Comparison of ENCODE assay signal across 8 cellular contexts in the genomic region with DNA sequence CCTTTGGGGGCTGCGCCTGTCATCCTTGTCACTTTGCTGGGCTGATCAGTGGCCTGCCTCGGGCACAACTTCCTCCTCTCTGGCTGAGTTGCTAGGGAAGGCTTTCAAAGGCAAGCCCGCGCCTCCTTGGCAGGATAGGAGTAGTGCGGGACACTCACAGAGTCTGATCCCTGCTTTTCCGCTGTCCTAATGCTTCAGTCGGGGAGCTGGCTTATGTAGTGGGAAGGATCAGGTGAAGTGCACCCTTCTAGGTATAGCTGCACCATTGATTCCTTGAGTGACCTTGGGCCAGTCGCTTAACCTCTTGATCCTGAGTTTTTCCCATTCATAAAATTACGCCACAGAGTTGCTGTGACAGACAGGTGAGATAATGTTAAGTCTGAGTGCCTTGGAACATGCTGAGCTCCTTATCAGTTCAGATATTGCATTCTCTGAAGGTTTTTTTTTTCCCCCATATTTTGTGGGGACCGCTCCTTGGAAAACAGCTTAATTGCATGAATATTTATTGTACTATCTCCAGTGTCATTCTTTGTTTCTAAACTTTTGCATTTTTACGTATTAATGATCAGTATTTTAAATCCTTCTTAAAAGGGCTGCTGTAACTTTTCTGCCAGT. TPM values are rescaled to one million over a fixed set of nuclear protein-coding genes. Genes with fewer than 3 reads are reported as not detected.
A peak's percentile ranks its signal among the peaks of the same experiment; 100 is the strongest.
DNase-seq lines count a peak whose midpoint lies in the region; ATAC-seq and TF ChIP-seq lines count a peak whose summit lies in the region.

No MANE protein-coding gene starts in this region.

- H3K4me2 ChIP-seq in SK-N-SH: peak overlapping the region; percentile 93

- H4K20me1 ChIP-seq in SK-N-SH (ENCODE audit: insufficient read depth): peaks cover 50% of the 10 kb centered on the region

- TF ChIP-seq RAD21 in SK-N-SH (IDR thresholded peaks at IDR 0.05; ENCODE audit: low read length): no peak

- H3K27me3 Mint-ChIP-seq in activated CD4-positive, alpha-beta T cell treated with anti-CD3 and anti-CD28 coated beads, Interleukin-2, amount 10 ng/mL, durations not matched to agents 7 days and 5 days: no peaks in the 10 kb centered on the region
- H3K27me3 Mint-ChIP-seq in endothelial cell (ENCODE audit: unreplicated experiment) (no peaks in the 10 kb centered on the region), naive B cell (no peaks in the 10 kb centered on the region)

- peak overlapping the region; percentile 95 for H3K27ac Mint-ChIP-seq in activated CD4-positive, alpha-beta T cell treated with anti-CD3 and anti-CD28 coated beads, Interleukin-2, amount 10 ng/mL, durations not matched to agents 7 days and 5 days
- H3K27ac Mint-ChIP-seq in endothelial cell (ENCODE audit: unreplicated experiment) (peak overlapping the region; percentile 84), naive B cell (peak overlapping the region; percentile 92 to 97 (median 95))

- H3K9me2 ChIP-seq in SK-N-SH: no peaks in the 10 kb centered on the region

- H3K9me3 ChIP-seq in SK-N-SH: no peaks in the 10 kb centered on the region

- H3K36me3 Mint-ChIP-seq in activated CD4-positive, alpha-beta T cell treated with anti-CD3 and anti-CD28 coated beads, Interleukin-2, amount 10 ng/mL, durations not matched to agents 7 days and 5 days (ENCODE audit: low read depth): peaks cover 20% of the 10 kb centered on the region
- H3K36me3 Mint-ChIP-seq in endothelial cell (ENCODE audit: low read depth, unreplicated experiment) (no peaks in the 10 kb centered on the region), naive B cell (no peaks in the 10 kb centered on the region)

- POLR2A ChIA-PET in activated CD4-positive, alpha-beta T cell treated with anti-CD3 and anti-CD28 coated beads, Interleukin-2, amount 10 ng/mL, durations not matched to agents 7 days and 5 days (lab: Charles Lee): interaction anchor here (0.7 kb wide), 1 partner anchor 23 kb away, joined by 4 read pairs; no protein-coding TSS in a partner anchor
- POLR2A ChIA-PET in SK-N-SH (lab: Yijun Ruan, JAX): interaction anchor here (0.7 to 3.0 kb wide), 6 partner anchors 21 to 191 kb away, joined by 3 to 27 read pairs (median 6); a partner anchor contains a TSS

- WGBS in SK-N-SH (ENCODE audit: low lambda C conversion rate): 3% methylated on average over 11 of the region's 11 CpGs

- H3K4me3 Mint-ChIP-seq in activated CD4-positive, alpha-beta T cell treated with anti-CD3 and anti-CD28 coated beads, Interleukin-2, amount 10 ng/mL, durations not matched to agents 7 days and 5 days: peak overlapping the region; percentile 92
- H3K4me3 Mint-ChIP-seq in endothelial cell (ENCODE audit: unreplicated experiment) (peak overlapping the region; percentile 96), naive B cell (peak overlapping the region; percentile 93 to 99 (median 97))

- H3K4me3 ChIP-seq in SK-N-SH (ENCODE audit: low read depth in 2 of 2, low read length in 1 of 2): peak overlapping the region; percentile 77 to 79

- DNase-seq in activated CD4-positive, alpha-beta T cell treated with anti-CD3 and anti-CD28 coated beads, Interleukin-2, amount 10 ng/mL, durations not matched to agents 7 days and 5 days: no peak
- DNase-seq in activated CD4-positive, alpha-beta T cell treated with anti-CD3 and anti-CD28 coated beads for 1 hour: no peak
- DNase-seq in SK-N-SH (no peak), endothelial cell (ENCODE audit: low spot score) (no peak), naive B cell (no peak), superior temporal gyrus (ENCODE audit: extremely low spot score) (no peak)
- DNase-seq in NK-92 treated with Interleukin-12 subunit alpha and Interleukin-12 subunit beta, amount 100 ng/mL, for 24 hours (lab: John Stamatoyannopoulos, UW): no peak

- H3K27me3 ChIP-seq in SK-N-SH (ENCODE audit: insufficient read depth): no peaks in the 10 kb centered on the region

- peaks cover 60% of the 10 kb centered on the region for H3K79me2 ChIP-seq in SK-N-SH (ENCODE audit: insufficient read depth)

- ATAC-seq in HG03135 (IDR thresholded peaks at IDR 0.05; ENCODE audit: unreplicated experiment) (peak; percentile 3), naive B cell (ENCODE audit: low read depth in 2 of 2) (no peak)

- TF ChIP-seq EP300 in SK-N-SH (IDR thresholded peaks at IDR 0.05; ENCODE audit: borderline replicate concordance in 1 of 2, low read depth in 1 of 2, low read length in 1 of 2): no peak

- peaks cover 0 to 4% of the 10 kb centered on the region in 2 experiments; a peak in 1 of 4 replicates for H3K4me1 ChIP-seq in SK-N-SH (ENCODE audit: control insufficient read depth in 1 of 2, insufficient read depth in 2 of 2, low read depth in 1 of 2, low read length in 1 of 2)

- TF ChIP-seq CTCF in SK-N-SH (IDR thresholded peaks at IDR 0.05): peak; percentile 4; the same call in 1 of the 2 replicates
- TF ChIP-seq CTCF in endothelial cell (IDR thresholded peaks at IDR 0.05; ENCODE audit: unreplicated experiment): no peak

- CTCF ChIA-PET in activated CD4-positive, alpha-beta T cell treated with anti-CD3 and anti-CD28 coated beads, Interleukin-2, amount 10 ng/mL, durations not matched to agents 7 days and 5 days (lab: Charles Lee): interaction anchor here (0.8 to 2.7 kb wide), 8 partner anchors 9 to 370 kb away, joined by 3 to 13 read pairs (median 4); no protein-coding TSS in a partner anchor
- CTCF ChIA-PET in SK-N-SH (lab: Yijun Ruan, JAX): interaction anchor here (0.7 to 1.9 kb wide), 19 partner anchors 9 to 292 kb away, joined by 3 to 7 read pairs (median 3); no protein-coding TSS in a partner anchor

- no peaks in the 10 kb centered on the region for H3K9me3 Mint-ChIP-seq in activated CD4-positive, alpha-beta T cell treated with anti-CD3 and anti-CD28 coated beads, Interleukin-2, amount 10 ng/mL, durations not matched to agents 7 days and 5 days
- H3K9me3 Mint-ChIP-seq in endothelial cell (ENCODE audit: unreplicated experiment) (no peaks in the 10 kb centered on the region), naive B cell (no peaks in the 10 kb centered on the region)

- no peak overlapping the region for H2AFZ ChIP-seq in SK-N-SH (ENCODE audit: low read depth)

- peak overlapping the region; percentile 99 for H3K9ac ChIP-seq in SK-N-SH

- H3K4me1 Mint-ChIP-seq in activated CD4-positive, alpha-beta T cell treated with anti-CD3 and anti-CD28 coated beads, Interleukin-2, amount 10 ng/mL, durations not matched to agents 7 days and 5 days: peaks cover 34% of the 10 kb centered on the region
- H3K4me1 Mint-ChIP-seq in endothelial cell (ENCODE audit: unreplicated experiment) (peaks cover 17% of the 10 kb centered on the region), naive B cell (peaks cover 27 to 43% (median 38%) of the 10 kb centered on the region in 3 donors)

- peaks cover 22% of the 10 kb centered on the region for H3F3A ChIP-seq in SK-N-SH (replicated peaks; ENCODE audit: insufficient read depth)

- peaks cover 4 to 21% of the 10 kb centered on the region in 2 experiments for H3K36me3 ChIP-seq in SK-N-SH (replicated peaks in 1 of 2; ENCODE audit: control insufficient read depth in 1 of 2, insufficient read depth in 2 of 2, low read length in 1 of 2)

- H3K27ac ChIP-seq in SK-N-SH (ENCODE audit: low read depth in 2 of 2, low read length in 1 of 2): peak overlapping the region; percentile 88 to 97

TF ChIP-seq in SK-N-SH, 30 proteins besides CTCF, POLR2A, EP300 and RAD21:
- TF ChIP-seq ELF1 (IDR thresholded peaks at IDR 0.05) (no peak), JUND (IDR thresholded peaks at IDR 0.05) (no peak), FOXM1 (IDR thresholded peaks at IDR 0.05; ENCODE audit: low read depth) (no peak)

RNA-seq across cellular contexts. Expression of a gene that starts 0.9 kb away (rescaled TPM):
- 100 to 1,000 TPM in 1 of 2 experiments, 10 to 100 TPM in 1; 95.9 to 107 TPM for total RNA-seq in activated CD4-positive, alpha-beta T cell treated with anti-CD3 and anti-CD28 coated beads, Interleukin-2, amount 10 ng/mL, durations not matched to agents 7 days and 5 days
- polyA plus RNA-seq in SK-N-SH (2012; rRNA removed): 25.4 and 34.8 TPM in 2 replicates
- polyA plus RNA-seq in SK-N-SH (2012; cell fraction: cytosol; rRNA removed): 43.0 and 46.0 TPM in 2 replicates
- 11.3 and 27.1 TPM in 2 replicates for polyA plus RNA-seq in SK-N-SH (2012; cell fraction: nucleus; rRNA removed)
- total RNA-seq in endothelial cell (ENCODE audit: unreplicated experiment): 106 TPM
- 10 to 100 TPM in 1 of 6 donors, 1 to 10 TPM in 5; 3.8 to 33.4 (median 5.5) TPM for polyA plus RNA-seq in naive B cell (ENCODE audit: low read depth in 6 of 6)
